In genomic region chr7:137591444-137591843, GRCh38 we compare ENCODE assay signal across 11 cellular contexts.
DNase-seq lines count a peak whose midpoint lies in the region; ATAC-seq, FAIRE-seq and TF ChIP-seq lines count a peak whose summit lies in the region.
"Had no signal": no experiment of that assay in that cellular context is flagged by ENCODE, and none has a peak within 500 bp of the region (broad histone marks: within the 10 kb centered on the region; RNA-seq: fewer than 3 reads in every experiment).

No MANE protein-coding gene starts in this region.

- no peaks in the 10 kb centered on the region for H3K27me3 ChIP-seq in HUES48 (ENCODE audit: control insufficient read depth, insufficient read depth, low read length)

- peaks cover 7% of the 10 kb centered on the region; the same call in 1 of the 3 replicates for H3K4me1 ChIP-seq in A549
- H3K4me1 ChIP-seq in HUES48 (ENCODE audit: control insufficient read depth, insufficient read depth, low read length) = peaks cover 14% of the 10 kb centered on the region

- H3K36me3 ChIP-seq in HUES48 (ENCODE audit: control insufficient read depth, insufficient read depth, low read length) = no peaks in the 10 kb centered on the region

- DNase-seq in A549 (ENCODE audit: low read depth in 1 of 2, low spot score in 1 of 2) = peak in 1 of 2 experiments; percentile 7
- peak; percentile 59 for DNase-seq in astrocyte of the hippocampus (ENCODE audit: low read depth, low spot score)
- DNase-seq in hepatic stellate cell (ENCODE audit: low spot score) = peak; percentile 23
- no peak for DNase-seq in NCI-H1048 (lab: John Stamatoyannopoulos, UW)
- DNase-seq in NCI-H146 treated with DMSO at 0.1 percent for 48 hours (lab: John Stamatoyannopoulos, UW; ENCODE audit: unreplicated experiment) = no peak
- DNase-seq: activated T-cell treated with anti-CD3 and anti-CD28 coated beads, Interleukin-2, amount 50 U/mL, for 24 hours; naive B cell; T-cell had no signal

- no peak for FAIRE-seq in A549 (lab: Jason Lieb, UNC)

- 0 out of 3 replicates have a peak overlapping the region, but pooled peaks have one; percentile 2 for H3K4me2 ChIP-seq in A549

- H3K9me3 ChIP-seq in A549 (no peaks in the 10 kb centered on the region), HUES48 (ENCODE audit: control insufficient read depth, insufficient read depth, low read length) (no peaks in the 10 kb centered on the region)

- H3K27ac ChIP-seq in A549 (peak overlapping the region in 1 of 2 experiments; percentile 34; a peak in 2 of 6 replicates), HUES48 (ENCODE audit: low read depth, low read length) (peak overlapping the region; percentile 18)

- ATAC-seq in A549 (peak in 1 of 2 experiments; percentile 42; a peak in 3 of 6 replicates), GM21825 (IDR thresholded peaks at IDR 0.05; ENCODE audit: unreplicated experiment) (no peak), GM18870 (IDR thresholded peaks at IDR 0.05; ENCODE audit: unreplicated experiment) (no peak)
- ATAC-seq: T-cell had no signal

- 80% methylated on average over 5 of the region's 5 CpGs for WGBS in A549 (ENCODE audit: missing lambda C conversion rate)

- no peak for TF ChIP-seq POLR2A in A549 (IDR thresholded peaks at IDR 0.05; ENCODE audit: low read length)

- no peak for TF ChIP-seq EP300 in A549 (IDR thresholded peaks at IDR 0.05)

- POLR2A ChIA-PET in A549 (lab: Yijun Ruan, JAX) = no interaction called here

- H3K9ac ChIP-seq in HUES48 (ENCODE audit: low read depth, low read length) = no peak overlapping the region

- H3K4me3 ChIP-seq in A549 (no peak overlapping the region), HUES48 (ENCODE audit: low read depth, low read length) (no peak overlapping the region)

- no peak for TF ChIP-seq CTCF in A549 (IDR thresholded peaks at IDR 0.05)

- CTCF ChIA-PET in A549 (lab: Yijun Ruan, JAX) = interaction anchor here (0.6 to 3.2 kb wide), 12 partner anchors 9 to 1918 kb away, joined by 3 to 17 read pairs (median 4); no protein-coding TSS in a partner anchor

- no peak for TF ChIP-seq RAD21 in A549 (conservative IDR thresholded peaks at IDR 0.05 in 1 of 2, IDR thresholded peaks at IDR 0.05 in 1 of 2)

TF ChIP-seq in A549, 52 proteins besides CTCF, POLR2A, EP300 and RAD21:
- TF ChIP-seq MYC (IDR thresholded peaks at IDR 0.05; ENCODE audit: borderline replicate concordance, low read length) (no peak), TFCP2L1 (CRISPR knock-in tag; IDR thresholded peaks at IDR 0.05) (no peak), MAFK (IDR thresholded peaks at IDR 0.05; ENCODE audit: partially characterized antibody) (peak; percentile 77), NFE2L2 (conservative IDR thresholded peaks at IDR 0.05; ENCODE audit: low read length) (peak; percentile 25; the same call in 1 of the 2 replicates), HOXB13 (CRISPR knock-in tag; IDR thresholded peaks at IDR 0.05; ENCODE audit: low read depth) (no peak), SREBF2 (IDR thresholded peaks at IDR 0.05) (no peak), HDAC2 (IDR thresholded peaks at IDR 0.05) (no peak), CBX2 (IDR thresholded peaks at IDR 0.05; ENCODE audit: borderline replicate concordance, low read depth) (no peak)

Comparison
In these comparisons a context has a peak if more than half of its experiments do, and no peak if none do; other contexts are left out.
1. DNase-seq: peak in astrocyte of the hippocampus (single experiment) and hepatic stellate cell (single experiment); none in NCI-H1048 (single experiment) and NCI-H146 treated with DMSO at 0.1 percent for 48 hours (single experiment).